ENCODE assay signal across 8 cellular contexts in the genomic region with DNA sequence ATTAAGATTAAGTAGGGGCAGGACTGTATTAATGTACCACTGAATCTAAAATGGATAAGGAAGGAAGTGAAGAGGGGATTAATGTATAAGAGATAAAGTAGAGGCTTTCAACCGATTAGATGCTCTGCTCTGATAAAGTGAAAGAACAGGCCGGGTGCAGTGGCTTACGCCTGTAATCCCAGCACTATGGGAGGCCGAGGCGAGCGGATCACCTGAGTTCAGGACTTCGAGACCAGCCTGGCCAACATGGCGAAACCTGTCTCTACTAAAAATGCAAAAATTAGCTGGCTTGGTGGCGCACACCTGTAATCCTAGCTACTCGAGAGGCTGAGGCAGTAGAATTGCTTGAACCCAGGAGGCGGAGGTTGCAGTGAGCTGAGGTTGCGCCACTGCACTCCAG. TPM values are rescaled to one million over a fixed set of nuclear protein-coding genes. Genes with fewer than 3 reads are reported as not detected.
DNase-seq lines count a peak whose midpoint lies in the region; ATAC-seq and TF ChIP-seq lines count a peak whose summit lies in the region.
"Not testable (repeated sequence)": the region's sequence is repeated elsewhere in the genome, so short reads cannot be mapped to it uniquely, and the experiment has no call there.

No MANE protein-coding gene starts in this region.

- peaks cover 17% of the 10 kb centered on the region for H3K23me2 ChIP-seq in H9 (ENCODE audit: insufficient read length, low read depth, low read length, poor library complexity, severe bottlenecking)

- not testable (repeated sequence) for H3K9me3 ChIP-seq in BLaER1 treated with 17β-estradiol and CSF1 and Interleukin-3, amounts not matched to agents 10 nM and 100 nM (replicated peaks in 1 of 11); H9 (ENCODE audit: control insufficient read depth, low read depth, low read length); MM.1S (replicated peaks; ENCODE audit: insufficient read depth, low read length); T-helper 17 cell (ENCODE audit: control insufficient read depth, low read length, poor library complexity, severe bottlenecking)

- H3K27ac ChIP-seq in BLaER1 treated with 17β-estradiol and CSF1 and Interleukin-3, amounts not matched to agents 10 nM and 100 nM, result peak overlapping the region in 3 of 11 experiments; percentile 24 to 88 (median 84); a peak in 2 of 22 replicates
- not testable (repeated sequence) for H3K27ac ChIP-seq in H9 (ENCODE audit: insufficient read length, low read depth, low read length)
- peak overlapping the region; percentile 92; the same call in 1 of the 2 replicates for H3K27ac ChIP-seq in MM.1S (ENCODE audit: low read length)

- not testable (repeated sequence) for H3K56ac ChIP-seq in H9 (ENCODE audit: insufficient read length, low read depth, low read length)

- not testable (repeated sequence) for H3K9me3 Mint-ChIP-seq in H9; activated T-helper 1 cell treated with anti-CD3 and anti-CD28 coated beads, Interleukin-12 subunit alpha, Interleukin-12 subunit beta, Interleukin-2, Interleukin-4 antibody, amounts not matched to agents 30 ng/mL and 10 ng/mL and 1 ng/mL, durations not matched to agents 14 hours and 24 hours and 36 hours; central memory CD8-positive, alpha-beta T cell; memory B cell; progenitor cell of endocrine pancreas (ENCODE audit: low read depth)

- peak overlapping the region; percentile 86 to 99 (median 92) for H3K4me2 ChIP-seq in BLaER1 treated with 17β-estradiol and CSF1 and Interleukin-3, amounts not matched to agents 10 nM and 100 nM
- H3K4me2 ChIP-seq in H9 (ENCODE audit: insufficient read depth, insufficient read length, low read length) (peak overlapping the region; percentile 82), MM.1S (ENCODE audit: low read depth, low read length) (peak overlapping the region; percentile 86)

- peak overlapping the region; percentile 94 to 96 for H3K4me3 Mint-ChIP-seq in H9
- peak overlapping the region; percentile 3 for H3K4me3 Mint-ChIP-seq in T-helper 17 cell
- peak overlapping the region; percentile 74 for H3K4me3 Mint-ChIP-seq in activated T-helper 1 cell treated with anti-CD3 and anti-CD28 coated beads, Interleukin-12 subunit alpha, Interleukin-12 subunit beta, Interleukin-2, Interleukin-4 antibody, amounts not matched to agents 30 ng/mL and 10 ng/mL and 1 ng/mL, durations not matched to agents 14 hours and 24 hours and 36 hours
- H3K4me3 Mint-ChIP-seq in central memory CD8-positive, alpha-beta T cell, result peak overlapping the region; percentile 96
- H3K4me3 Mint-ChIP-seq in memory B cell, result peak overlapping the region; percentile 68
- H3K4me3 Mint-ChIP-seq in progenitor cell of endocrine pancreas (ENCODE audit: low read depth), result peak overlapping the region; percentile 95

- TF ChIP-seq CTCF in H9 (conservative IDR thresholded peaks at IDR 0.05); MM.1S (IDR thresholded peaks at IDR 0.05; ENCODE audit: low read length); progenitor cell of endocrine pancreas (IDR thresholded peaks at IDR 0.05; ENCODE audit: unreplicated experiment): not testable (repeated sequence)

- not testable (repeated sequence) for H3K18ac ChIP-seq in H9 (ENCODE audit: insufficient read length, low read depth, low read length)

- H2BK15ac ChIP-seq in H9 (ENCODE audit: low read depth, low read length), result not testable (repeated sequence)

- H3T11ph ChIP-seq in H9 (ENCODE audit: low read length), result not testable (repeated sequence)

- H3K14ac ChIP-seq in H9 (ENCODE audit: insufficient read depth, low read length), result not testable (repeated sequence)

- peaks cover 13 to 33% (median 28%) of the 10 kb centered on the region in 11 experiments; a peak in 19 of 22 replicates for H4K20me1 ChIP-seq in BLaER1 treated with 17β-estradiol and CSF1 and Interleukin-3, amounts not matched to agents 10 nM and 100 nM
- not testable (repeated sequence) for H4K20me1 ChIP-seq in H9 (ENCODE audit: control insufficient read depth, insufficient read depth, insufficient read length); MM.1S (ENCODE audit: insufficient read depth, low read length)

- peaks cover 5 to 13% (median 9%) of the 10 kb centered on the region in 3 experiments for H3K36me3 Mint-ChIP-seq in H9 (ENCODE audit: insufficient read depth in 1 of 3, low read depth in 3 of 3)
- not testable (repeated sequence) for H3K36me3 Mint-ChIP-seq in T-helper 17 cell (ENCODE audit: low read depth); memory B cell; progenitor cell of endocrine pancreas (ENCODE audit: insufficient read depth)
- H3K36me3 Mint-ChIP-seq in activated T-helper 1 cell treated with anti-CD3 and anti-CD28 coated beads, Interleukin-12 subunit alpha, Interleukin-12 subunit beta, Interleukin-2, Interleukin-4 antibody, amounts not matched to agents 30 ng/mL and 10 ng/mL and 1 ng/mL, durations not matched to agents 14 hours and 24 hours and 36 hours (ENCODE audit: low read depth), result peaks cover 22% of the 10 kb centered on the region
- H3K36me3 Mint-ChIP-seq in central memory CD8-positive, alpha-beta T cell (ENCODE audit: insufficient read depth), result peaks cover 20% of the 10 kb centered on the region

- H4K91ac ChIP-seq in H9 (ENCODE audit: insufficient read length, low read depth, low read length), result not testable (repeated sequence)

- H3K4me1 Mint-ChIP-seq in H9, result peaks cover 32 to 41% of the 10 kb centered on the region in 2 experiments
- peaks cover 39% of the 10 kb centered on the region for H3K4me1 Mint-ChIP-seq in T-helper 17 cell
- peaks cover 43% of the 10 kb centered on the region for H3K4me1 Mint-ChIP-seq in activated T-helper 1 cell treated with anti-CD3 and anti-CD28 coated beads, Interleukin-12 subunit alpha, Interleukin-12 subunit beta, Interleukin-2, Interleukin-4 antibody, amounts not matched to agents 30 ng/mL and 10 ng/mL and 1 ng/mL, durations not matched to agents 14 hours and 24 hours and 36 hours (ENCODE audit: low read depth)
- peaks cover 38% of the 10 kb centered on the region for H3K4me1 Mint-ChIP-seq in central memory CD8-positive, alpha-beta T cell
- H3K4me1 Mint-ChIP-seq in memory B cell, result peaks cover 36% of the 10 kb centered on the region
- peaks cover 29% of the 10 kb centered on the region for H3K4me1 Mint-ChIP-seq in progenitor cell of endocrine pancreas (ENCODE audit: low read depth)

- not testable (repeated sequence) for H2AK5ac ChIP-seq in H9 (ENCODE audit: insufficient read length, low read length)

- H2BK5ac ChIP-seq in H9 (ENCODE audit: insufficient read length, low read length), result not testable (repeated sequence)

- H4K8ac ChIP-seq in H9 (replicated peaks; ENCODE audit: insufficient read length, low read depth, low read length), result not testable (repeated sequence)

- not testable (repeated sequence) for H2BK20ac ChIP-seq in H9 (ENCODE audit: low read depth, low read length, poor library complexity, severe bottlenecking)

- not testable (repeated sequence) for H2BK120ac ChIP-seq in H9 (ENCODE audit: low read depth, low read length, poor library complexity, severe bottlenecking)

- intact Hi-C loops in activated T-helper 1 cell treated with anti-CD3 and anti-CD28 coated beads, Interleukin-12 subunit alpha, Interleukin-12 subunit beta, Interleukin-2, Interleukin-4 antibody, amounts not matched to agents 30 ng/mL and 10 ng/mL and 1 ng/mL, durations not matched to agents 14 hours and 24 hours and 36 hours (cut with micrococcal nuclease), result not testable (repeated sequence)

- not testable (repeated sequence) for H3K23ac ChIP-seq in H9 (ENCODE audit: insufficient read length, low read depth, low read length)

- H2AFZ ChIP-seq in H9 (ENCODE audit: low read length); MM.1S (ENCODE audit: low read length): not testable (repeated sequence)

- ATAC-seq in T-helper 17 cell; central memory CD8-positive, alpha-beta T cell (replicated peaks; ENCODE audit: extremely low read depth, poor library complexity, severe bottlenecking); memory B cell (ENCODE audit: low read depth): not testable (repeated sequence)

- H3K79me1 ChIP-seq in H9 (ENCODE audit: insufficient read depth, low read depth, low read length, poor library complexity, severe bottlenecking), result not testable (repeated sequence)

- H3F3A ChIP-seq in MM.1S (ENCODE audit: insufficient read depth, low read length), result peaks cover 52% of the 10 kb centered on the region

- peaks cover 24% of the 10 kb centered on the region; the same call in 1 of the 2 replicates for H3K79me2 ChIP-seq in H9 (ENCODE audit: insufficient read depth, low read length)
- H3K79me2 ChIP-seq in MM.1S (ENCODE audit: low read length), result peaks cover 53% of the 10 kb centered on the region

- peak overlapping the region in 9 of 10 experiments; percentile 71 to 90 (median 87); a peak in 15 of 20 replicates for H3K4me3 ChIP-seq in BLaER1 treated with 17β-estradiol and CSF1 and Interleukin-3, amounts not matched to agents 10 nM and 100 nM
- peak overlapping the region; percentile 80 for H3K4me3 ChIP-seq in MM.1S (ENCODE audit: low read length)

- H3K27ac Mint-ChIP-seq in H9, result peak overlapping the region in 1 of 3 experiments; percentile 38; a peak in 2 of 7 replicates
- peak overlapping the region; percentile 98 for H3K27ac Mint-ChIP-seq in T-helper 17 cell
- peak overlapping the region; percentile 81 for H3K27ac Mint-ChIP-seq in activated T-helper 1 cell treated with anti-CD3 and anti-CD28 coated beads, Interleukin-12 subunit alpha, Interleukin-12 subunit beta, Interleukin-2, Interleukin-4 antibody, amounts not matched to agents 30 ng/mL and 10 ng/mL and 1 ng/mL, durations not matched to agents 14 hours and 24 hours and 36 hours
- not testable (repeated sequence) for H3K27ac Mint-ChIP-seq in central memory CD8-positive, alpha-beta T cell (ENCODE audit: low read depth); memory B cell; progenitor cell of endocrine pancreas

- H2BK12ac ChIP-seq in H9 (ENCODE audit: insufficient read length, low read depth, low read length), result not testable (repeated sequence)

- not testable (repeated sequence) for H3K4ac ChIP-seq in H9 (ENCODE audit: low read depth, low read length)

- WGBS in H9 (ENCODE audit: extremely low coverage, insufficient read length, low lambda C conversion rate), result no CpG with 5 or more reads among the region's 12 CpGs

- not testable (repeated sequence) for H3K27me3 Mint-ChIP-seq in H9 (ENCODE audit: low read depth); T-helper 17 cell; activated T-helper 1 cell treated with anti-CD3 and anti-CD28 coated beads, Interleukin-12 subunit alpha, Interleukin-12 subunit beta, Interleukin-2, Interleukin-4 antibody, amounts not matched to agents 30 ng/mL and 10 ng/mL and 1 ng/mL, durations not matched to agents 14 hours and 24 hours and 36 hours (ENCODE audit: insufficient read depth); central memory CD8-positive, alpha-beta T cell; memory B cell; progenitor cell of endocrine pancreas

- H4K5ac ChIP-seq in H9 (ENCODE audit: insufficient read length, low read depth, low read length), result not testable (repeated sequence)

- H3K4me1 ChIP-seq in BLaER1 treated with 17β-estradiol and CSF1 and Interleukin-3, amounts not matched to agents 10 nM and 100 nM, result peaks cover 26 to 39% (median 34%) of the 10 kb centered on the region in 10 experiments
- not testable (repeated sequence) for H3K4me1 ChIP-seq in H9 (ENCODE audit: insufficient read depth, low read length)
- peaks cover 19% of the 10 kb centered on the region for H3K4me1 ChIP-seq in MM.1S (ENCODE audit: low read length)

- peaks cover 15 to 27% (median 21%) of the 10 kb centered on the region in 11 experiments for H3K27me3 ChIP-seq in BLaER1 treated with 17β-estradiol and CSF1 and Interleukin-3, amounts not matched to agents 10 nM and 100 nM
- H3K27me3 ChIP-seq in H9 (ENCODE audit: insufficient read depth, low read length); MM.1S (replicated peaks; ENCODE audit: insufficient read depth, low read length): not testable (repeated sequence)

- not testable (repeated sequence) for DNase-seq in H9; MM.1S; T-helper 17 cell; activated T-helper 1 cell treated with anti-CD3 and anti-CD28 coated beads, Interleukin-12 subunit alpha, Interleukin-12 subunit beta, Interleukin-2, Interleukin-4 antibody, amounts not matched to agents 30 ng/mL and 10 ng/mL and 1 ng/mL, durations not matched to agents 14 hours and 24 hours and 36 hours (ENCODE audit: low spot score); central memory CD8-positive, alpha-beta T cell (ENCODE audit: low spot score in 2 of 2); memory B cell (ENCODE audit: low spot score in 2 of 2); progenitor cell of endocrine pancreas (ENCODE audit: low spot score, unreplicated experiment)

- H3K9me2 ChIP-seq in MM.1S (replicated peaks; ENCODE audit: insufficient read depth, low read length), result not testable (repeated sequence)

- peak overlapping the region in 9 of 11 experiments; percentile 80 to 90 (median 87); a peak in 16 of 22 replicates for H3K9ac ChIP-seq in BLaER1 treated with 17β-estradiol and CSF1 and Interleukin-3, amounts not matched to agents 10 nM and 100 nM
- H3K9ac ChIP-seq in H9 (ENCODE audit: extremely low read depth, insufficient read length, low read length), result not testable (repeated sequence)
- H3K9ac ChIP-seq in MM.1S (ENCODE audit: low read length), result peak overlapping the region; percentile 86; the same call in 1 of the 2 replicates

- H3K36me3 ChIP-seq in BLaER1 treated with 17β-estradiol and CSF1 and Interleukin-3, amounts not matched to agents 10 nM and 100 nM; MM.1S (replicated peaks; ENCODE audit: insufficient read depth, low read length): not testable (repeated sequence)

RNA-seq across cellular contexts. Expression of a gene that starts 1.5 kb away (rescaled TPM):
- total RNA-seq in H9 (2021) (101 and 110 TPM in 2 replicates), T-helper 17 cell (10 to 100 TPM; 37.4 to 42.6 TPM), progenitor cell of endocrine pancreas (77.2 and 81.9 TPM in 2 replicates)
- 48.8 and 53.6 TPM in 2 replicates for total RNA-seq in activated T-helper 1 cell treated with anti-CD3 and anti-CD28 coated beads, Interleukin-12 subunit alpha, Interleukin-12 subunit beta, Interleukin-2, Interleukin-4 antibody, amounts not matched to agents 30 ng/mL and 10 ng/mL and 1 ng/mL, durations not matched to agents 14 hours and 24 hours and 36 hours

Comparison
In these comparisons a context has a peak if more than half of its experiments do, and no peak if none do; other contexts are left out.
1. H3K4me3 Mint-ChIP-seq: peak in every context shown above with its lines; median percentile 96 in central memory CD8-positive, alpha-beta T cell; 95 in H9; 95 in progenitor cell of endocrine pancreas; 74 in activated T-helper 1 cell treated with anti-CD3 and anti-CD28 coated beads, Interleukin-12 subunit alpha, Interleukin-12 subunit beta, Interleukin-2, Interleukin-4 antibody, amounts not matched to agents 30 ng/mL and 10 ng/mL and 1 ng/mL, durations not matched to agents 14 hours and 24 hours and 36 hours; 68 in memory B cell; 3 in T-helper 17 cell.